Comparison of ENCODE assay signal across 8 cellular contexts in the genomic region with DNA sequence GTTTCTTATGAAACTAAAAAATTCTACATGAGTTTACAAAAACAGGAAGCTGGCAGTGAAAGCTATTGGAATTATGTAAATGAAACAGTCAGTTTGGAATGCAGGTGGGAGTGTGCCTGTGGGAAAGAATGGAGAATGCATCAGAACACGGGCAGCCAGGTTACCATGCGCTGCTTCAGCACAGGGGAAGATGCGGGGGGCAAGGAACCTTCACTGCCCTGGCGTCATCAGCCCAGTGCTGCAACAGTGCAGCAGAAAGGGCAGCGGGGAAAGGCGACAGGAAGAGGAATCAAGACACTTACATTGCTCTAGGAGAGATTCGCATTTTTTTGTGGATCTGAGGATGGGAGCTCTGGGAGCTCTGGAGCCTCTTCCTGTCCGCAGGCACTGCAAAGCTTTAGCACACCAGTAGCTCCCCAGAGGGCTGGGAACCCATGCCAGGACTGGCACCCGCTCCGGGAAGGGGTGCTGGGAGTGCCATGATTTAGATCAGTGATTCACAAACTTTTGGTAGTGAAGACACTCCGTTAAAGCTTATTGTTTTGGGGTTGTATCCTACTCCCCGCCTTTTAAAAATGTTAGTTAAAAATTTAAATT.
DNase-seq lines count a peak whose midpoint lies in the region; TF ChIP-seq lines count a peak whose summit lies in the region.

No MANE protein-coding gene starts in this region.

- H3K36me3 ChIP-seq in GM23248 (ENCODE audit: low read depth) (no peaks in the 10 kb centered on the region), esophagus squamous epithelium (no peaks in the 10 kb centered on the region)

- CTCF ChIA-PET in GM10248 (lab: Yijun Ruan, JAX): interaction anchor here (0.6 to 4.5 kb wide), 16 partner anchors 10 to 424 kb away, joined by 3 to 38 read pairs (median 3); no protein-coding TSS in a partner anchor

- no peaks in the 10 kb centered on the region for H3K9me3 ChIP-seq in GM23248 (ENCODE audit: low read depth)
- H3K9me3 ChIP-seq in esophagus squamous epithelium: no peaks in the 10 kb centered on the region

- peak overlapping the region; percentile 72 for H3K9ac ChIP-seq in GM23248

- H3K9me2 ChIP-seq in GM23248 (ENCODE audit: insufficient read depth): no peaks in the 10 kb centered on the region

- in situ Hi-C loops in GM23248 (cut with MboI): no loop called here

- H3K4me1 ChIP-seq in GM23248 (ENCODE audit: insufficient read depth) (peaks cover 42% of the 10 kb centered on the region), esophagus squamous epithelium (peaks cover 31 to 65% (median 52%) of the 10 kb centered on the region in 3 donors)

- H3F3A ChIP-seq in GM23248 (ENCODE audit: insufficient read depth): peaks cover 48% of the 10 kb centered on the region

- H3K4me2 ChIP-seq in GM23248 (ENCODE audit: unreplicated experiment): peak overlapping the region; percentile 82

- 37% methylated on average over 12 of the region's 12 CpGs for WGBS in GM23248 (ENCODE audit: low coverage in 1 of 2, low lambda C conversion rate in 2 of 2, missing lambda C conversion rate in 2 of 2), 2 experiments
- WGBS in esophagus squamous epithelium, 2 donors: 26 to 37% methylated on average over 11 to 12 of the region's 12 CpGs

- TF ChIP-seq POLR2A in esophagus squamous epithelium (IDR thresholded peaks at IDR 0.05): no peak
- TF ChIP-seq POLR2A in erythroblast (IDR thresholded peaks at IDR 0.05; ENCODE audit: low read length): no peak

- H3K4me3 ChIP-seq in GM23248: peak overlapping the region; percentile 62
- peak overlapping the region in 1 of 4 donors; percentile 36 for H3K4me3 ChIP-seq in esophagus squamous epithelium

- H3K27ac ChIP-seq in GM23248 (peak overlapping the region; percentile 96), esophagus squamous epithelium (peak overlapping the region; percentile 83 to 92 (median 88))

- intact Hi-C loops in esophagus squamous epithelium (cut with DNase I) (no loop called here), posterior vena cava (cut with DNase I) (no loop called here)

- no peak for TF ChIP-seq CTCF in esophagus squamous epithelium (IDR thresholded peaks at IDR 0.05)
- TF ChIP-seq CTCF in GM10248 (IDR thresholded peaks at IDR 0.05; ENCODE audit: control extremely low read depth, extremely low read depth, low read depth, missing control alignments): no peak

- peak overlapping the region; percentile 87 for H2AFZ ChIP-seq in GM23248

- H4K20me1 ChIP-seq in GM23248 (ENCODE audit: insufficient read depth): no peaks in the 10 kb centered on the region

- H3K27me3 ChIP-seq in GM23248 (replicated peaks; ENCODE audit: insufficient read depth) (no peaks in the 10 kb centered on the region), esophagus squamous epithelium (no peaks in the 10 kb centered on the region)

- POLR2A ChIA-PET in GM10248 (lab: Yijun Ruan, JAX): interaction anchor here (1.1 kb wide), 1 partner anchor 9 kb away, joined by 4 read pairs; no protein-coding TSS in a partner anchor

- DNase-seq in 8988T (peak; percentile 51), GM23248 (peak; percentile 83), SW480 (ENCODE audit: low spot score) (peak; percentile 89), esophagus squamous epithelium (lab: John Stamatoyannopoulos, UW) (no peak), pulmonary artery endothelial cell (ENCODE audit: low read depth, low spot score) (peak; percentile 57), erythroblast (lab: John Stamatoyannopoulos, UW) (no peak), GM10248 (ENCODE audit: extremely low spot score) (no peak), posterior vena cava (ENCODE audit: low spot score) (no peak)

- H3K79me2 ChIP-seq in GM23248 (ENCODE audit: insufficient read depth): no peaks in the 10 kb centered on the region

Comparison
In these comparisons a context has a peak if more than half of its experiments do, and no peak if none do; other contexts are left out.
1. DNase-seq: peak in 8988T (single experiment), GM23248 (single experiment), SW480 (single experiment) and pulmonary artery endothelial cell (single experiment); none in esophagus squamous epithelium (single experiment), erythroblast (0 of 2), GM10248 (single experiment) and posterior vena cava (single experiment).